In the genomic region with DNA sequence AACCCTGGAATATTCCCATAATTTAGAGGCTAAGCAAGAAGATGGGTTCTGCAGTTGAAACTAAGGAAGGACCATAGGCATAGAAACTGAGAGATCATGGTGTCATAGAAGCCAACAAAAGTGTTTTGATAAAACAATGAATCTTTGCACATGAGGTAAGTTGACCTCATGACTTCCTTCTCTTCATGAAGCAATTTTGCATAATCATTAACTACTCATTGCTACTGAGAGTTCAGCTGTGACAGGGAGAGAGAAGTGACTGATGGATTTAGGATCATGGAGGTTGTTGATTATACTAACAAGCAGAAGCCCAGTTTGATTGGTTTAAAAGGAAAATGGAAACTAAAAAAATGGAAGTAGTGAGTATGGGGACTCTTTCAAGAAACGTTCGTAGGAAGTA, we compare ENCODE assay signal across 12 cellular contexts. TPM values are rescaled to one million over a fixed set of nuclear protein-coding genes. Genes with fewer than 3 reads are reported as not detected.
DNase-seq lines count a peak whose midpoint lies in the region; ATAC-seq lines count a peak whose summit lies in the region.
"Had no signal": no experiment of that assay in that cellular context is flagged by ENCODE, and none has a peak within 500 bp of the region (broad histone marks: within the 10 kb centered on the region; RNA-seq: fewer than 3 reads in every experiment).

No MANE protein-coding gene starts in this region.

- DNase-seq in activated CD4-positive, alpha-beta T cell treated with anti-CD3 and anti-CD28 coated beads for 36 hours = no peak
- DNase-seq in activated CD4-positive, alpha-beta T cell treated with anti-CD3 and anti-CD28 coated beads, Interleukin-2, amount 50 U/mL, for 48 hours = no peak
- DNase-seq in T-helper 2 cell (no peak), NCI-H1436 (lab: John Stamatoyannopoulos, UW) (no peak)
- DNase-seq: activated CD4-positive, alpha-beta memory T cell treated with anti-CD3 and anti-CD28 coated beads, Interleukin-2, amount 10 ng/mL, durations not matched to agents 7 days and 5 days; stimulated activated CD4-positive, alpha-beta T cell treated with anti-CD3 and anti-CD28 coated beads, Interleukin-1b, Interleukin-23, amount 100 ng/mL, for 48 hours; transverse colon had no signal

- H3K4me1 Mint-ChIP-seq in activated CD4-positive, alpha-beta T cell treated with anti-CD3 and anti-CD28 coated beads for 36 hours = peaks cover 85% of the 10 kb centered on the region
- peaks cover 63% of the 10 kb centered on the region for H3K4me1 Mint-ChIP-seq in activated T-helper 17 cell treated with anti-CD3 and anti-CD28 coated beads, Interleukin-2, amount 50 U/mL, for 72 hours
- H3K4me1 Mint-ChIP-seq in stimulated activated memory B cell treated with anti-CD40 and anti-IgM and Interleukin-4, amounts not matched to agents 10 μg/mL and 1 μg/mL and 100 μg/mL, for 72 hours = peaks cover 71% of the 10 kb centered on the region

- peaks cover 4% of the 10 kb centered on the region for H3K36me3 Mint-ChIP-seq in activated CD4-positive, alpha-beta T cell treated with anti-CD3 and anti-CD28 coated beads for 36 hours (ENCODE audit: low read depth)
- peaks cover 12% of the 10 kb centered on the region for H3K36me3 Mint-ChIP-seq in activated T-helper 17 cell treated with anti-CD3 and anti-CD28 coated beads, Interleukin-2, amount 50 U/mL, for 72 hours (ENCODE audit: low read depth)
- no peaks in the 10 kb centered on the region for H3K36me3 Mint-ChIP-seq in stimulated activated memory B cell treated with anti-CD40 and anti-IgM and Interleukin-4, amounts not matched to agents 10 μg/mL and 1 μg/mL and 100 μg/mL, for 72 hours

- no peaks in the 10 kb centered on the region for H3K27me3 Mint-ChIP-seq in activated CD4-positive, alpha-beta T cell treated with anti-CD3 and anti-CD28 coated beads for 36 hours
- H3K27me3 Mint-ChIP-seq in activated T-helper 17 cell treated with anti-CD3 and anti-CD28 coated beads, Interleukin-2, amount 50 U/mL, for 72 hours = no peaks in the 10 kb centered on the region
- no peaks in the 10 kb centered on the region for H3K27me3 Mint-ChIP-seq in stimulated activated memory B cell treated with anti-CD40 and anti-IgM and Interleukin-4, amounts not matched to agents 10 μg/mL and 1 μg/mL and 100 μg/mL, for 72 hours
- H3K27me3 Mint-ChIP-seq: activated CD4-positive, alpha-beta memory T cell treated with anti-CD3 and anti-CD28 coated beads, Interleukin-2, amount 10 ng/mL, durations not matched to agents 7 days and 5 days had no signal

- intact Hi-C loops in activated CD4-positive, alpha-beta T cell treated with anti-CD3 and anti-CD28 coated beads for 36 hours (cut with DNase I, micrococcal nuclease) = no loop called here

- CTCF ChIA-PET in activated CD4-positive, alpha-beta T cell treated with anti-CD3 and anti-CD28 coated beads for 36 hours (lab: Charles Lee) = interaction anchor here (0.6 to 1.5 kb wide), 4 partner anchors 9 to 26 kb away, joined by 3 read pairs; no protein-coding TSS in a partner anchor

- peak overlapping the region; percentile 49 for H3K27ac Mint-ChIP-seq in activated CD4-positive, alpha-beta T cell treated with anti-CD3 and anti-CD28 coated beads for 36 hours
- peak overlapping the region; percentile 9 for H3K27ac Mint-ChIP-seq in activated T-helper 17 cell treated with anti-CD3 and anti-CD28 coated beads, Interleukin-2, amount 50 U/mL, for 72 hours
- H3K27ac Mint-ChIP-seq in stimulated activated memory B cell treated with anti-CD40 and anti-IgM and Interleukin-4, amounts not matched to agents 10 μg/mL and 1 μg/mL and 100 μg/mL, for 72 hours = peak overlapping the region; percentile 0
- H3K27ac Mint-ChIP-seq: activated CD4-positive, alpha-beta memory T cell treated with anti-CD3 and anti-CD28 coated beads, Interleukin-2, amount 10 ng/mL, durations not matched to agents 7 days and 5 days had no signal

- ATAC-seq in activated CD4-positive, alpha-beta T cell treated with anti-CD3 and anti-CD28 coated beads for 36 hours = peak; percentile 71
- peak; percentile 86 for ATAC-seq in HG03135 (IDR thresholded peaks at IDR 0.05; ENCODE audit: unreplicated experiment)
- peak; percentile 82 for ATAC-seq in activated T-helper 17 cell treated with anti-CD3 and anti-CD28 coated beads, Interleukin-2, amount 50 U/mL, for 72 hours (replicated peaks)
- no peak for ATAC-seq in stimulated activated memory B cell treated with anti-CD40 and anti-IgM and Interleukin-4, amounts not matched to agents 10 μg/mL and 1 μg/mL and 100 μg/mL, for 72 hours
- ATAC-seq in GM19328 (IDR thresholded peaks at IDR 0.05; ENCODE audit: unreplicated experiment) = no peak
- ATAC-seq: A549 had no signal

- no peaks in the 10 kb centered on the region for H3K9me3 Mint-ChIP-seq in activated CD4-positive, alpha-beta T cell treated with anti-CD3 and anti-CD28 coated beads for 36 hours (ENCODE audit: low read depth)
- H3K9me3 Mint-ChIP-seq in activated T-helper 17 cell treated with anti-CD3 and anti-CD28 coated beads, Interleukin-2, amount 50 U/mL, for 72 hours = no peaks in the 10 kb centered on the region
- H3K9me3 Mint-ChIP-seq in stimulated activated memory B cell treated with anti-CD40 and anti-IgM and Interleukin-4, amounts not matched to agents 10 μg/mL and 1 μg/mL and 100 μg/mL, for 72 hours = no peaks in the 10 kb centered on the region
- H3K9me3 Mint-ChIP-seq: activated CD4-positive, alpha-beta memory T cell treated with anti-CD3 and anti-CD28 coated beads, Interleukin-2, amount 10 ng/mL, durations not matched to agents 7 days and 5 days had no signal

- H3K4me3 Mint-ChIP-seq in activated CD4-positive, alpha-beta T cell treated with anti-CD3 and anti-CD28 coated beads for 36 hours = no peak overlapping the region
- peak overlapping the region; percentile 16 for H3K4me3 Mint-ChIP-seq in activated T-helper 17 cell treated with anti-CD3 and anti-CD28 coated beads, Interleukin-2, amount 50 U/mL, for 72 hours
- H3K4me3 Mint-ChIP-seq in stimulated activated memory B cell treated with anti-CD40 and anti-IgM and Interleukin-4, amounts not matched to agents 10 μg/mL and 1 μg/mL and 100 μg/mL, for 72 hours = no peak overlapping the region
- H3K4me3 Mint-ChIP-seq: activated CD4-positive, alpha-beta memory T cell treated with anti-CD3 and anti-CD28 coated beads, Interleukin-2, amount 10 ng/mL, durations not matched to agents 7 days and 5 days had no signal

- POLR2A ChIA-PET in activated CD4-positive, alpha-beta T cell treated with anti-CD3 and anti-CD28 coated beads for 36 hours (lab: Charles Lee) = no interaction called here

RNA-seq across cellular contexts. Expression of a gene that starts 51.2 kb away (rescaled TPM):
- total RNA-seq in activated CD4-positive, alpha-beta T cell treated with anti-CD3 and anti-CD28 coated beads for 36 hours = 10 to 100 TPM; 31.7 to 38.8 TPM
- 10 to 100 TPM; 32.4 to 57.2 TPM for total RNA-seq in activated T-helper 17 cell treated with anti-CD3 and anti-CD28 coated beads, Interleukin-2, amount 50 U/mL, for 72 hours

Comparison
In these comparisons a context has a peak if more than half of its experiments do, and no peak if none do; other contexts are left out.
1. ATAC-seq: peak in activated CD4-positive, alpha-beta T cell treated with anti-CD3 and anti-CD28 coated beads for 36 hours (single experiment), HG03135 (single experiment) and activated T-helper 17 cell treated with anti-CD3 and anti-CD28 coated beads, Interleukin-2, amount 50 U/mL, for 72 hours (single experiment); none in stimulated activated memory B cell treated with anti-CD40 and anti-IgM and Interleukin-4, amounts not matched to agents 10 μg/mL and 1 μg/mL and 100 μg/mL, for 72 hours (single experiment) and GM19328 (single experiment).
2. Peak in every context shown above with its lines, with median percentiles within 50 percentile points of each other: H3K27ac Mint-ChIP-seq.